In the genomic region with DNA sequence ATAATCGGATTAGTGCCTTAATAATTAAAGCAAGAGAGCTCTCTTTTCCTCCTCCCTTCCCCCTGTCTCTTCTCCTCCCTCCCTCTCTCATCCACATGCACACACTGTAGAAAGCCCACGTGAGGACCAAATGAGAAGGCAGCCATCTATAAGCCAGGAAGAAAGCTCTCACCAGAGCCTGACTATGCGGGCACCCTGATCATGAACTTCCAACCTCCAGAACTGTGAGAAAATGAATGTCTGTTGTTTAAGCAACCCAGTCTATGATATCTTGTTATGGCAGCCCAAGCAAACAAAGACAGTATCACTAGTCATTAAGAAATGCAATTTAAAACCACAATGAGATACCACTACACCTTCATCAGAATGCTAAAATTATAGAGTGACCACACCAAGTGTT, we compare ENCODE assay signal across 28 cellular contexts.
"Had no signal": no experiment of that assay in that cellular context is flagged by ENCODE, and none has a peak within 500 bp of the region (broad histone marks: within the 10 kb centered on the region; RNA-seq: fewer than 3 reads in every experiment).

No MANE protein-coding gene starts in this region.

- H3K36me3 ChIP-seq: ascending aorta, breast epithelium, cardiac muscle cell, colonic mucosa had no signal

- DNase-seq: activated CD4-positive, alpha-beta memory T cell treated with anti-CD3 and anti-CD28 coated beads for 36 hours; activated CD4-positive, alpha-beta T cell treated with anti-CD3 and anti-CD28 coated beads for 36 hours; activated CD4-positive, alpha-beta T cell treated with anti-CD3 and anti-CD28 coated beads, Interleukin-2, amount 10 ng/mL, durations not matched to agents 24 days and 14 days; activated CD4-positive, CD25-positive, alpha-beta regulatory T cell; activated CD4-positive, CD25-positive, alpha-beta regulatory T cell treated with anti-CD3 and anti-CD28 coated beads, Interleukin-2, amount 50 U/mL, for 72 hours; activated CD8-positive, alpha-beta memory T cell treated with anti-CD3 and anti-CD28 coated beads, Interleukin-2, amount 50 U/mL, for 48 hours; activated gamma-delta T cell; activated naive CD4-positive, alpha-beta T cell; activated naive CD4-positive, alpha-beta T cell treated with anti-CD3 and anti-CD28 coated beads, Interleukin-2, amount 10 ng/mL, durations not matched to agents 7 days and 5 days; activated naive CD8-positive, alpha-beta T cell treated with anti-CD3 and anti-CD28 coated beads, Interleukin-2, amount 10 ng/mL, durations not matched to agents 7 days and 5 days; activated T-cell treated with anti-CD3 and anti-CD28 coated beads for 4 hours; activated T-cell treated with anti-CD3 and anti-CD28 coated beads, Interleukin-2, amount 50 U/mL, for 24 hours; activated T-cell treated with anti-CD3 and anti-CD28 coated beads, Interleukin-2, amount 50 U/mL, for 72 hours; central memory CD4-positive, alpha-beta T cell; cerebellar nuclear complex; colonic mucosa; effector CD8-positive, alpha-beta T cell; foreskin fibroblast; glutamatergic neuron; T-helper 2 cell had no signal

- H3K9me3 ChIP-seq: ascending aorta, breast epithelium, colonic mucosa had no signal

- H3K27ac ChIP-seq: ascending aorta, breast epithelium, cardiac muscle cell, colonic mucosa, epithelial cell of prostate had no signal

- ATAC-seq: activated CD4-positive, alpha-beta T cell treated with anti-CD3 and anti-CD28 coated beads for 36 hours; activated naive CD4-positive, alpha-beta T cell treated with anti-CD3 and anti-CD28 coated beads, Interleukin-2, amount 50 U/mL, for 72 hours; activated T-cell treated with anti-CD3 and anti-CD28 coated beads, Interleukin-2, amount 50 U/mL, for 72 hours had no signal

- H3K4me1 ChIP-seq: ascending aorta, breast epithelium, colonic mucosa had no signal

- H3K27me3 ChIP-seq: ascending aorta, breast epithelium, cardiac muscle cell, colonic mucosa had no signal

- H3K4me3 ChIP-seq: ascending aorta, breast epithelium, cardiac muscle cell, colonic mucosa had no signal

- FAIRE-seq: endometrium, endothelial cell of umbilical vein, frontal cortex had no signal
